Comparison of ENCODE assay signal across 36 cellular contexts in the genomic region with DNA sequence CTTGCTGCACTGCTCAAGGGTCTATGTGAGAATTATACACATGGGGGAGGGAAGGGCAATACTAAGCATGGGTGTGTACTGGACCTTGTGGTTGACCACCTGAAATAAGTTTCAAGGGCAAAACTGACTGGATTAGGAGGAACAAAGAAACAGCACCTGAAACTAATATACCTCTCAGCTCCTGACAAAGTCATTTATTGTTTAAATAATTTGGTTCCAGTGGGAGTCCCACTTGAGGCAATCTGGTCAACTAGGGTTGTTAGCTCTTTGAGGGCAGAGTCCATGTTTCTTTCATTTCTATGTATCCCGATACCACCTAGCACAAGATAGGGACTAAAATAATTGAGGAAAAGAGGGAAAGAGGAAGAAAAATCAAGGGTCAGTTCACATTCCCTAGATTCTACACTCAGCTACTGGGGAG. TPM values are rescaled to one million over a fixed set of nuclear protein-coding genes. Genes with fewer than 3 reads are reported as not detected.
DNase-seq lines count a peak whose midpoint lies in the region; ATAC-seq, FAIRE-seq and TF ChIP-seq lines count a peak whose summit lies in the region.
"Had no signal": no experiment of that assay in that cellular context is flagged by ENCODE, and none has a peak within 500 bp of the region (broad histone marks: within the 10 kb centered on the region; RNA-seq: fewer than 3 reads in every experiment).

No MANE protein-coding gene starts in this region.

- intact Hi-C loops in pancreas (cut with DNase I) = no loop called here

- peaks cover 20% of the 10 kb centered on the region for H3K4me1 Mint-ChIP-seq in neural progenitor cell
- no peaks in the 10 kb centered on the region for H3K4me1 Mint-ChIP-seq in naive thymus-derived CD8-positive, alpha-beta T cell
- H3K4me1 Mint-ChIP-seq: activated CD4-positive, alpha-beta T cell treated with anti-CD3 and anti-CD28 coated beads, Interleukin-2, amount 10 ng/mL, durations not matched to agents 7 days and 5 days; activated naive CD8-positive, alpha-beta T cell treated with anti-CD3 and anti-CD28 coated beads, Interleukin-2, amount 10 ng/mL, durations not matched to agents 7 days and 5 days; naive thymus-derived CD4-positive, alpha-beta T cell; stimulated activated naive B cell treated with anti-CD40 and anti-IgM and Interleukin-4, amounts not matched to agents 10 μg/mL and 1 μg/mL and 100 μg/mL, for 72 hours had no signal

- WGBS in pancreas, 2 donors = 78 to 81% methylated on average over 1 of the region's 1 CpG

- no peak overlapping the region for H3K9ac ChIP-seq in neural progenitor cell

- H3K36me3 Mint-ChIP-seq in neural progenitor cell = no peaks in the 10 kb centered on the region
- no peaks in the 10 kb centered on the region for H3K36me3 Mint-ChIP-seq in naive thymus-derived CD8-positive, alpha-beta T cell
- H3K36me3 Mint-ChIP-seq: activated naive CD8-positive, alpha-beta T cell treated with anti-CD3 and anti-CD28 coated beads, Interleukin-2, amount 10 ng/mL, durations not matched to agents 7 days and 5 days; naive thymus-derived CD4-positive, alpha-beta T cell; stimulated activated naive B cell treated with anti-CD40 and anti-IgM and Interleukin-4, amounts not matched to agents 10 μg/mL and 1 μg/mL and 100 μg/mL, for 72 hours; WTC11 had no signal

- no peaks in the 10 kb centered on the region for H3K27me3 ChIP-seq in neural progenitor cell
- H3K27me3 ChIP-seq in pancreas = no peaks in the 10 kb centered on the region
- H3K27me3 ChIP-seq: cardiac muscle cell, suprapubic skin, upper lobe of left lung had no signal

- H3K4me3 ChIP-seq in neural progenitor cell = no peak overlapping the region
- H3K4me3 ChIP-seq in pancreas = no peak overlapping the region
- H3K4me3 ChIP-seq: cardiac muscle cell, coronary artery, HAP-1, lower lobe of right lung, skin epidermis, suprapubic skin, upper lobe of left lung had no signal

- H3K79me2 ChIP-seq in neural progenitor cell (ENCODE audit: low read depth) = no peaks in the 10 kb centered on the region

- peaks cover 10% of the 10 kb centered on the region for H3K4me1 ChIP-seq in neural progenitor cell
- H3K4me1 ChIP-seq in pancreas = peaks cover 16 to 31% (median 21%) of the 10 kb centered on the region in 3 donors
- H3K4me1 ChIP-seq: HAP-1 had no signal

- TF ChIP-seq CTCF in neural progenitor cell (IDR thresholded peaks at IDR 0.05) (no peak), pancreas (IDR thresholded peaks at IDR 0.05) (no peak)

- no peak for FAIRE-seq in pancreas (lab: Jason Lieb, UNC)
- FAIRE-seq: keratinocyte had no signal

- H3K4me2 ChIP-seq in neural progenitor cell = no peak overlapping the region

- no peaks in the 10 kb centered on the region for H3F3A ChIP-seq in neural progenitor cell (ENCODE audit: low read depth)

- H2AFZ ChIP-seq in neural progenitor cell (replicated peaks) = no peak overlapping the region

- peak; percentile 69 for ATAC-seq in GM18907 (IDR thresholded peaks at IDR 0.05; ENCODE audit: unreplicated experiment)
- ATAC-seq in GM21423 (IDR thresholded peaks at IDR 0.05; ENCODE audit: unreplicated experiment) = peak; percentile 57
- ATAC-seq in HG03175 (IDR thresholded peaks at IDR 0.05; ENCODE audit: unreplicated experiment) = peak; percentile 56
- ATAC-seq in HG03521 (IDR thresholded peaks at IDR 0.05; ENCODE audit: unreplicated experiment) = no peak
- ATAC-seq in naive thymus-derived CD8-positive, alpha-beta T cell = no peak
- ATAC-seq in pancreas = no peak
- ATAC-seq: effector memory CD8-positive, alpha-beta T cell; lower lobe of right lung; naive thymus-derived CD4-positive, alpha-beta T cell; stimulated activated naive B cell treated with anti-CD40 and anti-IgM and Interleukin-4, amounts not matched to agents 10 μg/mL and 1 μg/mL and 100 μg/mL, for 72 hours; WTC11 had no signal

- H3K27ac Mint-ChIP-seq in neural progenitor cell = peak overlapping the region; percentile 59
- H3K27ac Mint-ChIP-seq in naive thymus-derived CD8-positive, alpha-beta T cell = no peak overlapping the region
- H3K27ac Mint-ChIP-seq: activated CD4-positive, alpha-beta T cell treated with anti-CD3 and anti-CD28 coated beads, Interleukin-2, amount 10 ng/mL, durations not matched to agents 7 days and 5 days; activated naive CD8-positive, alpha-beta T cell treated with anti-CD3 and anti-CD28 coated beads, Interleukin-2, amount 10 ng/mL, durations not matched to agents 7 days and 5 days; effector memory CD8-positive, alpha-beta T cell; naive thymus-derived CD4-positive, alpha-beta T cell; stimulated activated naive B cell treated with anti-CD40 and anti-IgM and Interleukin-4, amounts not matched to agents 10 μg/mL and 1 μg/mL and 100 μg/mL, for 72 hours; WTC11 had no signal

- H3K9me3 Mint-ChIP-seq in neural progenitor cell = peaks cover under 1% of the 10 kb centered on the region
- no peaks in the 10 kb centered on the region for H3K9me3 Mint-ChIP-seq in naive thymus-derived CD8-positive, alpha-beta T cell
- H3K9me3 Mint-ChIP-seq: activated CD4-positive, alpha-beta T cell treated with anti-CD3 and anti-CD28 coated beads, Interleukin-2, amount 10 ng/mL, durations not matched to agents 7 days and 5 days; activated naive CD8-positive, alpha-beta T cell treated with anti-CD3 and anti-CD28 coated beads, Interleukin-2, amount 10 ng/mL, durations not matched to agents 7 days and 5 days; effector memory CD8-positive, alpha-beta T cell; naive thymus-derived CD4-positive, alpha-beta T cell; stimulated activated naive B cell treated with anti-CD40 and anti-IgM and Interleukin-4, amounts not matched to agents 10 μg/mL and 1 μg/mL and 100 μg/mL, for 72 hours had no signal

- H3K9me3 ChIP-seq in neural progenitor cell (ENCODE audit: low read depth) (no peaks in the 10 kb centered on the region), pancreas (no peaks in the 10 kb centered on the region)
- H3K9me3 ChIP-seq: lower lobe of right lung, suprapubic skin, upper lobe of left lung had no signal

- H3K4me3 Mint-ChIP-seq in neural progenitor cell = no peak overlapping the region
- no peak overlapping the region for H3K4me3 Mint-ChIP-seq in naive thymus-derived CD8-positive, alpha-beta T cell
- H3K4me3 Mint-ChIP-seq: activated CD4-positive, alpha-beta T cell treated with anti-CD3 and anti-CD28 coated beads, Interleukin-2, amount 10 ng/mL, durations not matched to agents 7 days and 5 days; activated naive CD8-positive, alpha-beta T cell treated with anti-CD3 and anti-CD28 coated beads, Interleukin-2, amount 10 ng/mL, durations not matched to agents 7 days and 5 days; effector memory CD8-positive, alpha-beta T cell; naive thymus-derived CD4-positive, alpha-beta T cell; stimulated activated naive B cell treated with anti-CD40 and anti-IgM and Interleukin-4, amounts not matched to agents 10 μg/mL and 1 μg/mL and 100 μg/mL, for 72 hours; WTC11 had no signal

- DNase-seq in neural progenitor cell (ENCODE audit: low spot score) (no peak), pancreas (no peak)
- no peak for DNase-seq in naive thymus-derived CD8-positive, alpha-beta T cell
- DNase-seq: activated CD4-positive, alpha-beta T cell treated with anti-CD3 and anti-CD28 coated beads, Interleukin-2, amount 10 ng/mL, durations not matched to agents 7 days and 5 days; activated gamma-delta T cell; activated naive CD8-positive, alpha-beta T cell treated with anti-CD3 and anti-CD28 coated beads, Interleukin-2, amount 10 ng/mL, durations not matched to agents 7 days and 5 days; aorta; C1 segment of cervical spinal cord; COR-L47; DMS53; effector memory CD8-positive, alpha-beta T cell; erythroblast; Karpas-422; lower lobe of right lung; naive thymus-derived CD4-positive, alpha-beta T cell; NCI-H1417 treated with DMSO at 0.1 percent for 48 hours; NCI-H2081; NCI-H2227 treated with DMSO at 0.1 percent for 48 hours; NCI-H526; NK-92 treated with Interleukin-12 subunit alpha and Interleukin-12 subunit beta, amount 100 ng/mL, for 24 hours; occipital lobe; stimulated activated naive B cell treated with anti-CD40 and anti-IgM and Interleukin-4, amounts not matched to agents 10 μg/mL and 1 μg/mL and 100 μg/mL, for 72 hours; T-helper 1 cell; upper lobe of left lung had no signal

- H3K27ac ChIP-seq in neural progenitor cell (no peak overlapping the region), pancreas (no peak overlapping the region)
- H3K27ac ChIP-seq: cardiac muscle cell, coronary artery, lower lobe of right lung, skin epidermis, suprapubic skin had no signal

- H3K36me3 ChIP-seq in neural progenitor cell (no peaks in the 10 kb centered on the region), pancreas (no peaks in the 10 kb centered on the region)
- H3K36me3 ChIP-seq: cardiac muscle cell, HAP-1, lower lobe of right lung, suprapubic skin, upper lobe of left lung had no signal

- no peaks in the 10 kb centered on the region for H3K27me3 Mint-ChIP-seq in neural progenitor cell (ENCODE audit: insufficient read depth, low read depth)
- H3K27me3 Mint-ChIP-seq in naive thymus-derived CD8-positive, alpha-beta T cell = peaks cover 0 to 25% (median 5%) of the 10 kb centered on the region in 5 donors
- H3K27me3 Mint-ChIP-seq: activated naive CD8-positive, alpha-beta T cell treated with anti-CD3 and anti-CD28 coated beads, Interleukin-2, amount 10 ng/mL, durations not matched to agents 7 days and 5 days had no signal

- POLR2A ChIA-PET in naive thymus-derived CD8-positive, alpha-beta T cell (lab: Charles Lee) = no interaction called here

- no peaks in the 10 kb centered on the region for H4K20me1 ChIP-seq in neural progenitor cell (ENCODE audit: low read depth)

RNA-seq across cellular contexts. Expression of a gene that starts 45.5 kb away (rescaled TPM):
- 5.9 and 11.0 TPM in 2 replicates for total RNA-seq in neural progenitor cell (ENCODE audit: low replicate concordance)
- not detected for total RNA-seq in naive thymus-derived CD8-positive, alpha-beta T cell
- under 1 TPM in 1 of 3 donors, not detected in 2; 0.61 TPM for polyA plus RNA-seq in naive thymus-derived CD8-positive, alpha-beta T cell
- 10 to 100 TPM; 20.7 to 28.5 (median 25.0) TPM for total RNA-seq in pancreas
- 10 to 100 TPM in 1 of 2 donors, 1 to 10 TPM in 1; 9.9 to 14.1 TPM for polyA plus RNA-seq in pancreas
- total RNA-seq: activated CD4-positive, alpha-beta T cell treated with anti-CD3 and anti-CD28 coated beads, Interleukin-2, amount 10 ng/mL, durations not matched to agents 7 days and 5 days; activated naive CD8-positive, alpha-beta T cell treated with anti-CD3 and anti-CD28 coated beads, Interleukin-2, amount 10 ng/mL, durations not matched to agents 7 days and 5 days; G401; naive thymus-derived CD4-positive, alpha-beta T cell had no signal
- polyA plus RNA-seq: naive thymus-derived CD4-positive, alpha-beta T cell had no signal

Comparison
In these comparisons a context has a peak if more than half of its experiments do, and no peak if none do; other contexts are left out.
1. ATAC-seq: peak in GM18907 (single experiment), GM21423 (single experiment) and HG03175 (single experiment); none in HG03521 (single experiment), naive thymus-derived CD8-positive, alpha-beta T cell (0 of 2) and pancreas (0 of 4).